Comparison of ENCODE assay signal across 14 cellular contexts in genomic region chr4:173747537-173748257, GRCh38.
DNase-seq lines count a peak whose midpoint lies in the region; ATAC-seq and TF ChIP-seq lines count a peak whose summit lies in the region.
"Had no signal": no experiment of that assay in that cellular context is flagged by ENCODE, and none has a peak within 500 bp of the region (broad histone marks: within the 10 kb centered on the region; RNA-seq: fewer than 3 reads in every experiment).

No MANE protein-coding gene starts in this region.

- H3K79me2 ChIP-seq in SK-N-SH (ENCODE audit: insufficient read depth): no peaks in the 10 kb centered on the region

- H3K9me2 ChIP-seq in SK-N-SH: no peaks in the 10 kb centered on the region

- H3K4me2 ChIP-seq in SK-N-SH: no peak overlapping the region
- H3K4me2 ChIP-seq: BLaER1 treated with 17β-estradiol and CSF1 and Interleukin-3, amounts not matched to agents 10 nM and 100 nM had no signal

- H3K4me3 ChIP-seq in SK-N-SH (ENCODE audit: low read depth in 2 of 2, low read length in 1 of 2) (no peak overlapping the region), right cardiac atrium (ENCODE audit: low read length) (no peak overlapping the region)
- H3K4me3 ChIP-seq: BLaER1 treated with 17β-estradiol and CSF1 and Interleukin-3, amounts not matched to agents 10 nM and 100 nM had no signal

- H3K27ac Mint-ChIP-seq in naive thymus-derived CD8-positive, alpha-beta T cell: no peak overlapping the region
- H3K27ac Mint-ChIP-seq: CD8-positive, alpha-beta T cell; H9 had no signal

- H3K36me3 ChIP-seq in SK-N-SH (replicated peaks in 1 of 2; ENCODE audit: control insufficient read depth in 1 of 2, insufficient read depth in 2 of 2, low read length in 1 of 2): no peaks in the 10 kb centered on the region
- H3K36me3 ChIP-seq: BLaER1 treated with 17β-estradiol and CSF1 and Interleukin-3, amounts not matched to agents 10 nM and 100 nM had no signal

- DNase-seq in SK-N-SH (no peak), left ventricle myocardium superior (no peak), Right ventricle myocardium superior (no peak), right cardiac atrium (no peak), T-helper 1 cell (no peak)
- no peak for DNase-seq in naive thymus-derived CD8-positive, alpha-beta T cell
- no peak for DNase-seq in stimulated activated naive CD8-positive, alpha-beta T cell treated with anti-CD3 and anti-CD28 coated beads, Interleukin-15, Interleukin-2, amounts not matched to agents 100 U/mL and 50 U/mL, for 24 hours
- DNase-seq: 8988T; Calu3; CD8-positive, alpha-beta T cell; H9 had no signal

- no peak overlapping the region for H3K9ac ChIP-seq in SK-N-SH
- H3K9ac ChIP-seq: BLaER1 treated with 17β-estradiol and CSF1 and Interleukin-3, amounts not matched to agents 10 nM and 100 nM had no signal

- H3K27ac ChIP-seq in SK-N-SH (ENCODE audit: low read depth in 2 of 2, low read length in 1 of 2): peak overlapping the region in 1 of 2 experiments; percentile 96; a peak in 2 of 4 replicates
- H3K27ac ChIP-seq in right cardiac atrium (ENCODE audit: low read length): peak overlapping the region; percentile 48
- H3K27ac ChIP-seq: BLaER1 treated with 17β-estradiol and CSF1 and Interleukin-3, amounts not matched to agents 10 nM and 100 nM had no signal

- POLR2A ChIA-PET in SK-N-SH (lab: Yijun Ruan, JAX): interaction anchor here (0.9 to 3.3 kb wide), 11 partner anchors 183 to 260 kb away, joined by 3 to 30 read pairs (median 9); partner anchors contain the start of gene HAND2
- POLR2A ChIA-PET in naive thymus-derived CD8-positive, alpha-beta T cell (lab: Charles Lee): no interaction called here

- no peaks in the 10 kb centered on the region for H3F3A ChIP-seq in SK-N-SH (replicated peaks; ENCODE audit: insufficient read depth)

- H4K20me1 ChIP-seq in SK-N-SH (ENCODE audit: insufficient read depth): no peaks in the 10 kb centered on the region
- H4K20me1 ChIP-seq: BLaER1 treated with 17β-estradiol and CSF1 and Interleukin-3, amounts not matched to agents 10 nM and 100 nM had no signal

- 0 out of 2 replicates have a peak overlapping the region, but pooled peaks have one; percentile 17 for H2AFZ ChIP-seq in SK-N-SH (ENCODE audit: low read depth)

- intact Hi-C loops in left ventricle myocardium superior (cut with micrococcal nuclease) (loop anchor here (5.0 kb wide), 1 partner anchor 215 kb away; the partner anchor contains the start of gene HAND2), Right ventricle myocardium superior (cut with DNase I) (loop anchor here (5.0 kb wide), 2 partner anchors 215 to 230 kb away; partner anchors contain the start of gene HAND2), right cardiac atrium (cut with DNase I) (loop anchor here (5.0 to 10.0 kb wide), 5 partner anchors 213 to 243 kb away; partner anchors contain the start of gene HAND2 (in 3 of the 4))

- no peak for TF ChIP-seq RAD21 in SK-N-SH (IDR thresholded peaks at IDR 0.05; ENCODE audit: low read length)

- H3K4me1 Mint-ChIP-seq in naive thymus-derived CD8-positive, alpha-beta T cell: no peaks in the 10 kb centered on the region

- H3K9me3 Mint-ChIP-seq in naive thymus-derived CD8-positive, alpha-beta T cell: peaks cover 0 to 5% (median 0%) of the 10 kb centered on the region in 9 donors
- H3K9me3 Mint-ChIP-seq: CD8-positive, alpha-beta T cell had no signal

- 66% methylated on average over 9 of the region's 9 CpGs for WGBS in SK-N-SH (ENCODE audit: low lambda C conversion rate)
- 56% methylated on average over 9 of the region's 9 CpGs for WGBS in right cardiac atrium

- H3K27me3 ChIP-seq in SK-N-SH (ENCODE audit: insufficient read depth) (no peaks in the 10 kb centered on the region), right cardiac atrium (ENCODE audit: control insufficient read depth, insufficient read depth) (no peaks in the 10 kb centered on the region)
- H3K27me3 ChIP-seq: BLaER1 treated with 17β-estradiol and CSF1 and Interleukin-3, amounts not matched to agents 10 nM and 100 nM had no signal

- no peak overlapping the region for H3K4me3 Mint-ChIP-seq in naive thymus-derived CD8-positive, alpha-beta T cell
- H3K4me3 Mint-ChIP-seq: CD8-positive, alpha-beta T cell; H9 had no signal

- H3K36me3 Mint-ChIP-seq in naive thymus-derived CD8-positive, alpha-beta T cell: no peaks in the 10 kb centered on the region
- H3K36me3 Mint-ChIP-seq: CD8-positive, alpha-beta T cell had no signal

- ATAC-seq in SK-N-SH treated with all-trans-retinoic acid at 6 μM for 48 hours (no peak), left ventricle myocardium superior (peak; percentile 36), Right ventricle myocardium superior (ENCODE audit: poor library complexity) (no peak), right cardiac atrium (no peak)
- no peak for ATAC-seq in naive thymus-derived CD8-positive, alpha-beta T cell
- ATAC-seq in stimulated activated naive CD8-positive, alpha-beta T cell treated with anti-CD3 and anti-CD28 coated beads, Interleukin-15, Interleukin-2, amounts not matched to agents 100 U/mL and 50 U/mL, for 24 hours: no peak
- ATAC-seq: CD8-positive, alpha-beta T cell; HepG2 had no signal

- H3K9me3 ChIP-seq in SK-N-SH (no peaks in the 10 kb centered on the region), right cardiac atrium (ENCODE audit: control insufficient read depth, low read length) (no peaks in the 10 kb centered on the region)

- H3K4me1 ChIP-seq in SK-N-SH (ENCODE audit: control insufficient read depth in 1 of 2, insufficient read depth in 2 of 2, low read depth in 1 of 2, low read length in 1 of 2): peaks cover 0 to 31% of the 10 kb centered on the region in 2 experiments; a peak in 2 of 4 replicates
- no peaks in the 10 kb centered on the region for H3K4me1 ChIP-seq in right cardiac atrium (ENCODE audit: control insufficient read depth, insufficient read depth, low read length)
- H3K4me1 ChIP-seq: BLaER1 treated with 17β-estradiol and CSF1 and Interleukin-3, amounts not matched to agents 10 nM and 100 nM had no signal

- H3K27me3 Mint-ChIP-seq in naive thymus-derived CD8-positive, alpha-beta T cell: peaks cover 0 to 11% (median 3%) of the 10 kb centered on the region in 5 donors

- no peak for TF ChIP-seq CTCF in SK-N-SH (IDR thresholded peaks at IDR 0.05)

- CTCF ChIA-PET in SK-N-SH (lab: Yijun Ruan, JAX): interaction anchor here (0.6 to 3.3 kb wide), 27 partner anchors 11 to 327 kb away, joined by 3 to 27 read pairs (median 4); partner anchors contain the start of gene HAND2

- TF ChIP-seq EP300 in SK-N-SH (IDR thresholded peaks at IDR 0.05; ENCODE audit: borderline replicate concordance in 1 of 2, low read depth in 1 of 2, low read length in 1 of 2): no peak

TF ChIP-seq in SK-N-SH, 30 proteins besides CTCF, POLR2A, EP300 and RAD21:
- TF ChIP-seq GATA2 (CRISPR knock-in tag; IDR thresholded peaks at IDR 0.05) (peak; percentile 39; the same call in 1 of the 2 replicates), FOXM1 (IDR thresholded peaks at IDR 0.05; ENCODE audit: low read depth) (no peak)

TF ChIP-seq in SK-N-SH treated with all-trans-retinoic acid at 6 μM for 48 hours, 23 proteins besides CTCF, POLR2A, EP300 and RAD21 (continues in another document):
- TF ChIP-seq ZFP3 (CRISPR knock-in tag; IDR thresholded peaks at IDR 0.05): no peak
- no peak for TF ChIP-seq ZC3H10 (CRISPR knock-in tag; IDR thresholded peaks at IDR 0.05)
- no peak for TF ChIP-seq PPARA (CRISPR knock-in tag; IDR thresholded peaks at IDR 0.05; ENCODE audit: borderline replicate concordance)
- TF ChIP-seq TSHZ2 (CRISPR knock-in tag; IDR thresholded peaks at IDR 0.05): no peak
- TF ChIP-seq TCF4 (CRISPR knock-in tag; IDR thresholded peaks at IDR 0.05; ENCODE audit: borderline replicate concordance): no peak
- TF ChIP-seq RARB (CRISPR knock-in tag; IDR thresholded peaks at IDR 0.05): no peak
- TF ChIP-seq SNAI2 (CRISPR knock-in tag; IDR thresholded peaks at IDR 0.05): no peak
- TF ChIP-seq TOX (CRISPR knock-in tag; IDR thresholded peaks at IDR 0.05; ENCODE audit: borderline replicate concordance): no peak
- TF ChIP-seq ZNF565 (CRISPR knock-in tag; conservative IDR thresholded peaks at IDR 0.05; ENCODE audit: low read depth): no peak
- no peak for TF ChIP-seq BACH2 (CRISPR knock-in tag; IDR thresholded peaks at IDR 0.05; ENCODE audit: borderline replicate concordance)
- TF ChIP-seq ARNTL (CRISPR knock-in tag; IDR thresholded peaks at IDR 0.05; ENCODE audit: borderline replicate concordance, low read depth): no peak
- no peak for TF ChIP-seq ISL1 (CRISPR knock-in tag; IDR thresholded peaks at IDR 0.05)
